ENCODE assay signal across 2 cellular contexts in genomic region chr5:139739612-139739974, GRCh38.
TF ChIP-seq lines count a peak whose summit lies in the region.

No MANE protein-coding gene starts in this region.

TF ChIP-seq in A549, 52 proteins besides CTCF, POLR2A, EP300 and RAD21:
- TF ChIP-seq PHF8 (IDR thresholded peaks at IDR 0.05; ENCODE audit: borderline replicate concordance, low read depth) (no peak), CBX2 (IDR thresholded peaks at IDR 0.05; ENCODE audit: borderline replicate concordance, low read depth) (no peak), JUNB (IDR thresholded peaks at IDR 0.05) (no peak), REST (IDR thresholded peaks at IDR 0.05) (no peak), HMGXB4 (CRISPR knock-in tag; IDR thresholded peaks at IDR 0.05; ENCODE audit: borderline replicate concordance) (no peak), EHF (CRISPR knock-in tag; IDR thresholded peaks at IDR 0.05) (no peak), ZSCAN20 (CRISPR knock-in tag; IDR thresholded peaks at IDR 0.05) (no peak), SREBF2 (IDR thresholded peaks at IDR 0.05) (no peak), USF2 (IDR thresholded peaks at IDR 0.05) (no peak), RNF2 (IDR thresholded peaks at IDR 0.05; ENCODE audit: borderline replicate concordance, low read depth) (no peak), HOXB13 (CRISPR knock-in tag; IDR thresholded peaks at IDR 0.05; ENCODE audit: low read depth) (no peak), NR3C1 (IDR thresholded peaks at IDR 0.05) (no peak), FOXS1 (CRISPR knock-in tag; IDR thresholded peaks at IDR 0.05) (no peak), JUN (IDR thresholded peaks at IDR 0.05) (no peak), SMC3 (IDR thresholded peaks at IDR 0.05) (no peak), ZC3H11A (IDR thresholded peaks at IDR 0.05) (no peak), GATA3 (IDR thresholded peaks at IDR 0.05; ENCODE audit: borderline replicate concordance) (no peak)

TF ChIP-seq in IMR-90, 13 proteins besides CTCF, POLR2A, EP300 and RAD21:
- TF ChIP-seq MAZ (IDR thresholded peaks at IDR 0.05; ENCODE audit: borderline replicate concordance, low read depth, low read length) (no peak), FOS (IDR thresholded peaks at IDR 0.05; ENCODE audit: low read depth, low read length) (no peak), MXI1 (IDR thresholded peaks at IDR 0.05; ENCODE audit: borderline replicate concordance, low read depth, low read length) (no peak), RFX5 (IDR thresholded peaks at IDR 0.05; ENCODE audit: low read depth, low read length) (no peak), BHLHE40 (IDR thresholded peaks at IDR 0.05; ENCODE audit: low read depth, low read length) (no peak), CHD1 (IDR thresholded peaks at IDR 0.05; ENCODE audit: low read depth, low read length) (no peak)
